In genomic region chr9:71916834-71917534, GRCh38 we compare ENCODE assay signal across 11 cellular contexts. TPM values are rescaled to one million over a fixed set of nuclear protein-coding genes. Genes with fewer than 3 reads are reported as not detected.
A peak's percentile ranks its signal among the peaks of the same experiment; 100 is the strongest.
DNase-seq lines count a peak whose midpoint lies in the region; ATAC-seq and TF ChIP-seq lines count a peak whose summit lies in the region.
"Had no signal": no experiment of that assay in that cellular context is flagged by ENCODE, and none has a peak within 500 bp of the region (broad histone marks: within the 10 kb centered on the region; RNA-seq: fewer than 3 reads in every experiment).

No MANE protein-coding gene starts in this region.

- H3K9ac ChIP-seq in Karpas-422 (ENCODE audit: low read length): no peak overlapping the region

- no peak overlapping the region for H3K4me3 Mint-ChIP-seq in type B pancreatic cell

- H3K36me3 Mint-ChIP-seq in type B pancreatic cell: peaks cover 20% of the 10 kb centered on the region

- H3K36me3 ChIP-seq in Karpas-422 (ENCODE audit: insufficient read depth, low read length): no peaks in the 10 kb centered on the region

- TF ChIP-seq CTCF in type B pancreatic cell (conservative IDR thresholded peaks at IDR 0.05): no peak

- peaks cover 45% of the 10 kb centered on the region for H3K4me1 ChIP-seq in Karpas-422 (ENCODE audit: low read length)

- peak overlapping the region; percentile 4 for H3K4me2 ChIP-seq in Karpas-422 (ENCODE audit: low read depth, low read length, poor library complexity, severe bottlenecking)

- H3K27me3 ChIP-seq in Karpas-422 (ENCODE audit: low read length): no peaks in the 10 kb centered on the region
- H3K27me3 ChIP-seq: testis had no signal

- ATAC-seq in HG02759 (IDR thresholded peaks at IDR 0.05; ENCODE audit: unreplicated experiment): peak; percentile 96

- DNase-seq in stimulated activated CD4-positive, alpha-beta T cell treated with anti-CD3 and anti-CD28 coated beads, Interleukin-1b, Interleukin-23, amount 100 ng/mL, for 48 hours: peak; percentile 46
- DNase-seq in stimulated activated CD4-positive, alpha-beta T cell treated with anti-CD3 and anti-CD28 coated beads, Interleukin-4, amount 100 ng/mL, for 4 hours: no peak
- DNase-seq in Karpas-422 (no peak), type B pancreatic cell (ENCODE audit: extremely low spot score, unreplicated experiment) (no peak), NCI-H146 treated with DMSO at 0.1 percent for 48 hours (lab: John Stamatoyannopoulos, UW; ENCODE audit: unreplicated experiment) (no peak), NCI-H510A (lab: John Stamatoyannopoulos, UW) (no peak), NCI-H2081 treated with DMSO at 0.1 percent for 48 hours (lab: John Stamatoyannopoulos, UW) (no peak)
- DNase-seq: NCI-H187 treated with DMSO at 0.1 percent for 48 hours, testis had no signal

- peaks cover 42% of the 10 kb centered on the region for H3K4me1 Mint-ChIP-seq in type B pancreatic cell (ENCODE audit: unreplicated experiment)

- no peak overlapping the region for H3K4me3 ChIP-seq in Karpas-422 (ENCODE audit: low read length)
- H3K4me3 ChIP-seq: testis had no signal

- H3K27me3 Mint-ChIP-seq in type B pancreatic cell: no peaks in the 10 kb centered on the region

- no peaks in the 10 kb centered on the region for H3K9me3 ChIP-seq in Karpas-422 (ENCODE audit: low read length)
- H3K9me3 ChIP-seq: testis had no signal

- H3K79me2 ChIP-seq in Karpas-422 (ENCODE audit: low read length): peaks cover 82% of the 10 kb centered on the region

- no peaks in the 10 kb centered on the region for H3K9me2 ChIP-seq in Karpas-422 (replicated peaks; ENCODE audit: insufficient read depth, low read length)

- H2AFZ ChIP-seq in Karpas-422 (ENCODE audit: low read length): no peak overlapping the region

- H3K9me3 Mint-ChIP-seq in type B pancreatic cell: peaks cover 4% of the 10 kb centered on the region

- H3K27ac Mint-ChIP-seq in type B pancreatic cell: peak overlapping the region; percentile 76

- H4K20me1 ChIP-seq in Karpas-422 (ENCODE audit: insufficient read depth, low read depth, low read length): no peaks in the 10 kb centered on the region; the same call in 1 of the 2 replicates

- H3K27ac ChIP-seq in Karpas-422 (ENCODE audit: low read length): no peak overlapping the region
- H3K27ac ChIP-seq: HL-60, testis had no signal

RNA-seq across cellular contexts. Expression of gene C9orf85, which starts 5.5 kb away (rescaled TPM):
- total RNA-seq in Karpas-422 (2014; rRNA removed; shearing (Covaris generic); ENCODE audit: low replicate concordance): 6.0 and 9.2 TPM in 2 replicates
- total RNA-seq in type B pancreatic cell (ENCODE audit: low replicate concordance): 11.4 and 17.9 TPM in 2 replicates

RNA-seq across cellular contexts. Expression of gene ABHD17B, which starts 6.0 kb away (rescaled TPM):
- 3.9 and 12.9 TPM in 2 replicates for total RNA-seq in Karpas-422 (2014; rRNA removed; shearing (Covaris generic); ENCODE audit: low replicate concordance)
- total RNA-seq in type B pancreatic cell (ENCODE audit: low replicate concordance): 35.7 and 38.3 TPM in 2 replicates
